ENCODE assay signal across 10 cellular contexts in the genomic region with DNA sequence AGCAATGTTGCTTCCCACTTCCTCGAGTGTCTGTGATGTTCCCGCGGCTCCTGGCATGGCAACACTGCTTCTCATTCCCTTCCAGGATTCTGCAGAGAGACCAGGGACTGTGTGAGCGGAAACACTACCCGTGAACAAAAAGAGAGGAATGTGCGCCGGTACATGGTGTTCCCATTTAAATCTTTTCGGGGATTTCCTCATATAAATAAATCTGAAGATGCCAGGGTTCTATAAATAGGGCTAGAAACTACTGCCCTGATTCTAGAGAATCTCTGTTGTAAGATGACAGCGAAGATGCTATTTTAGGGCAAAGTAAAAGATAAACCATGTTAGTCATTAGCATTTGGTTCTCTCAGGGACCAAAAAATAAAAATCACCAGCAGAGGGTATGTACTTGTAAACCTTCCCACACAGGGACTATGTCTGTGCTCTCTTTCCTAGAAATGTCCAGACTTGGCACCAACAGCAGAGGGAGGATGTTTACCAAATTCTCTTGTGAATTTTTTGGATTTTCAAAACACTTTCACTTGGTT.
DNase-seq lines count a peak whose midpoint lies in the region; ATAC-seq and TF ChIP-seq lines count a peak whose summit lies in the region.
"Had no signal": no experiment of that assay in that cellular context is flagged by ENCODE, and none has a peak within 500 bp of the region (broad histone marks: within the 10 kb centered on the region; RNA-seq: fewer than 3 reads in every experiment).

No MANE protein-coding gene starts in this region.

- no peaks in the 10 kb centered on the region for H3K27me3 Mint-ChIP-seq in activated T-cell treated with anti-CD3 and anti-CD28 coated beads, Interleukin-2, amount 50 U/mL, for 24 hours
- peaks cover 8% of the 10 kb centered on the region for H3K27me3 Mint-ChIP-seq in activated CD8-positive, alpha-beta T cell treated with anti-CD3 and anti-CD28 coated beads, Interleukin-2, amount 10 ng/mL, durations not matched to agents 7 days and 5 days (ENCODE audit: low read depth)

- H3K27ac ChIP-seq in osteoblast (ENCODE audit: low read depth, low read length) = no peak overlapping the region
- H3K27ac ChIP-seq in aorta (ENCODE audit: low read depth in 1 of 2, low read length in 2 of 2) = peak overlapping the region in 1 of 2 donors; percentile 65
- H3K27ac ChIP-seq: 22Rv1 had no signal

- H3K4me1 Mint-ChIP-seq in activated T-cell treated with anti-CD3 and anti-CD28 coated beads, Interleukin-2, amount 50 U/mL, for 24 hours (ENCODE audit: low read depth) = peaks cover 29% of the 10 kb centered on the region
- H3K4me1 Mint-ChIP-seq in activated CD8-positive, alpha-beta T cell treated with anti-CD3 and anti-CD28 coated beads, Interleukin-2, amount 10 ng/mL, durations not matched to agents 7 days and 5 days (ENCODE audit: low read depth) = peaks cover 63% of the 10 kb centered on the region

- H3K27me3 ChIP-seq in osteoblast (ENCODE audit: insufficient read depth, low read length) = no peaks in the 10 kb centered on the region
- no peaks in the 10 kb centered on the region for H3K27me3 ChIP-seq in aorta (ENCODE audit: control insufficient read depth in 1 of 2, insufficient read depth in 2 of 2, low read length in 1 of 2)

- H3K4me3 ChIP-seq in fibroblast of villous mesenchyme (ENCODE audit: low read depth, low read length) = no peak overlapping the region
- no peak overlapping the region for H3K4me3 ChIP-seq in osteoblast (ENCODE audit: insufficient read depth, low read length)
- no peak overlapping the region for H3K4me3 ChIP-seq in aorta (ENCODE audit: low read length in 2 of 2)

- H3K9me3 ChIP-seq in osteoblast (ENCODE audit: low read depth, low read length) = no peaks in the 10 kb centered on the region
- H3K9me3 ChIP-seq in aorta (ENCODE audit: control insufficient read depth, low read length) = no peaks in the 10 kb centered on the region

- DNase-seq in activated T-cell treated with anti-CD3 and anti-CD28 coated beads, Interleukin-2, amount 50 U/mL, for 24 hours = peak; percentile 21
- no peak for DNase-seq in activated T-cell treated with anti-CD3 and anti-CD28 coated beads, Interleukin-2, amount 50 U/mL, for 48 hours
- DNase-seq in fibroblast of villous mesenchyme (ENCODE audit: low read depth) = peak; percentile 91
- peak; percentile 91 for DNase-seq in osteoblast (ENCODE audit: insufficient read length, low spot score, missing footprints)
- DNase-seq in aorta = peak; percentile 73 to 88
- no peak for DNase-seq in GM10266 (ENCODE audit: extremely low spot score)
- no peak for DNase-seq in activated CD8-positive, alpha-beta T cell treated with anti-CD3 and anti-CD28 coated beads, Interleukin-2, amount 10 ng/mL, durations not matched to agents 7 days and 5 days

- H2AFZ ChIP-seq in osteoblast (ENCODE audit: low read length) = no peak overlapping the region

- peak overlapping the region; percentile 21 for H3K4me2 ChIP-seq in osteoblast (ENCODE audit: insufficient read depth, low read length)

- CTCF ChIA-PET in activated CD8-positive, alpha-beta T cell treated with anti-CD3 and anti-CD28 coated beads, Interleukin-2, amount 10 ng/mL, durations not matched to agents 7 days and 5 days (lab: Charles Lee) = interaction anchor here (1.3 kb wide), 1 partner anchor 25 kb away, joined by 4 read pairs; no protein-coding TSS in a partner anchor

- WGBS in aorta, 2 donors = 4 to 5% methylated on average over 9 of the region's 9 CpGs

- H3K36me3 ChIP-seq in osteoblast (ENCODE audit: insufficient read depth, low read length) (peaks cover 4% of the 10 kb centered on the region), aorta (ENCODE audit: control insufficient read depth in 1 of 2, insufficient read depth in 2 of 2, low read length in 1 of 2) (no peaks in the 10 kb centered on the region)

- TF ChIP-seq CTCF in fibroblast of villous mesenchyme (IDR thresholded peaks at IDR 0.05; ENCODE audit: insufficient read depth, low read depth, low read length) = peak; percentile 28
- TF ChIP-seq CTCF in osteoblast (IDR thresholded peaks at IDR 0.05; ENCODE audit: extremely low read depth, low read depth, low read length) = no peak
- TF ChIP-seq CTCF in GM10266 (IDR thresholded peaks at IDR 0.05; ENCODE audit: control insufficient read depth, insufficient read depth, low read depth, missing control alignments) = no peak

- ATAC-seq in aorta (ENCODE audit: low FRiP score) = peak; percentile 76
- no peak for ATAC-seq in GM18520 (IDR thresholded peaks at IDR 0.05; ENCODE audit: unreplicated experiment)
- ATAC-seq in activated CD8-positive, alpha-beta T cell treated with anti-CD3 and anti-CD28 coated beads, Interleukin-2, amount 10 ng/mL, durations not matched to agents 7 days and 5 days = no peak
- ATAC-seq: stimulated activated effector memory CD8-positive, alpha-beta T cell treated with anti-CD3 and anti-CD28 coated beads, Interleukin-12 subunit alpha, Interleukin-12 subunit beta, amount 100 ng/mL, for 72 hours had no signal

- H3K4me1 ChIP-seq in osteoblast (ENCODE audit: insufficient read depth, low read length) (peaks cover 32% of the 10 kb centered on the region), aorta (ENCODE audit: control insufficient read depth in 1 of 2, insufficient read depth in 2 of 2, low read length in 2 of 2) (peaks cover 7 to 9% of the 10 kb centered on the region in 2 donors)

- intact Hi-C loops in aorta (cut with DNase I) = loop anchor here (5.0 kb wide), 3 partner anchors 35 to 70 kb away; no protein-coding TSS in a partner anchor

- H3K36me3 Mint-ChIP-seq in activated T-cell treated with anti-CD3 and anti-CD28 coated beads, Interleukin-2, amount 50 U/mL, for 24 hours (ENCODE audit: low read depth) = no peaks in the 10 kb centered on the region
- peaks cover 4% of the 10 kb centered on the region for H3K36me3 Mint-ChIP-seq in activated CD8-positive, alpha-beta T cell treated with anti-CD3 and anti-CD28 coated beads, Interleukin-2, amount 10 ng/mL, durations not matched to agents 7 days and 5 days (ENCODE audit: low read depth)

- POLR2A ChIA-PET in activated CD8-positive, alpha-beta T cell treated with anti-CD3 and anti-CD28 coated beads, Interleukin-2, amount 10 ng/mL, durations not matched to agents 7 days and 5 days (lab: Charles Lee) = no interaction called here

- H4K20me1 ChIP-seq in osteoblast (ENCODE audit: insufficient read depth, low read length) = peaks cover 56% of the 10 kb centered on the region

- H3K9me3 Mint-ChIP-seq in activated T-cell treated with anti-CD3 and anti-CD28 coated beads, Interleukin-2, amount 50 U/mL, for 24 hours = no peaks in the 10 kb centered on the region
- no peaks in the 10 kb centered on the region for H3K9me3 Mint-ChIP-seq in activated CD8-positive, alpha-beta T cell treated with anti-CD3 and anti-CD28 coated beads, Interleukin-2, amount 10 ng/mL, durations not matched to agents 7 days and 5 days (ENCODE audit: insufficient read depth)
- H3K9me3 Mint-ChIP-seq: stimulated activated effector memory CD8-positive, alpha-beta T cell treated with anti-CD3 and anti-CD28 coated beads, Interleukin-12 subunit alpha, Interleukin-12 subunit beta, amount 100 ng/mL, for 72 hours had no signal

- no peak overlapping the region for H3K4me3 Mint-ChIP-seq in activated T-cell treated with anti-CD3 and anti-CD28 coated beads, Interleukin-2, amount 50 U/mL, for 24 hours
- H3K4me3 Mint-ChIP-seq in activated CD8-positive, alpha-beta T cell treated with anti-CD3 and anti-CD28 coated beads, Interleukin-2, amount 10 ng/mL, durations not matched to agents 7 days and 5 days = no peak overlapping the region
- H3K4me3 Mint-ChIP-seq: stimulated activated effector memory CD8-positive, alpha-beta T cell treated with anti-CD3 and anti-CD28 coated beads, Interleukin-12 subunit alpha, Interleukin-12 subunit beta, amount 100 ng/mL, for 72 hours had no signal

- H3K27ac Mint-ChIP-seq in activated T-cell treated with anti-CD3 and anti-CD28 coated beads, Interleukin-2, amount 50 U/mL, for 24 hours = no peak overlapping the region
- no peak overlapping the region for H3K27ac Mint-ChIP-seq in activated CD8-positive, alpha-beta T cell treated with anti-CD3 and anti-CD28 coated beads, Interleukin-2, amount 10 ng/mL, durations not matched to agents 7 days and 5 days
- H3K27ac Mint-ChIP-seq: stimulated activated effector memory CD8-positive, alpha-beta T cell treated with anti-CD3 and anti-CD28 coated beads, Interleukin-12 subunit alpha, Interleukin-12 subunit beta, amount 100 ng/mL, for 72 hours had no signal

- H3K79me2 ChIP-seq in osteoblast (ENCODE audit: insufficient read depth, low read length) = peaks cover 10% of the 10 kb centered on the region

Comparison
In these comparisons a context has a peak if more than half of its experiments do, and no peak if none do; other contexts are left out.
1. DNase-seq: peak in activated T-cell treated with anti-CD3 and anti-CD28 coated beads, Interleukin-2, amount 50 U/mL, for 24 hours (single experiment), fibroblast of villous mesenchyme (single experiment), osteoblast (single experiment) and aorta (2 of 2); none in activated T-cell treated with anti-CD3 and anti-CD28 coated beads, Interleukin-2, amount 50 U/mL, for 48 hours (0 of 2), GM10266 (single experiment) and activated CD8-positive, alpha-beta T cell treated with anti-CD3 and anti-CD28 coated beads, Interleukin-2, amount 10 ng/mL, durations not matched to agents 7 days and 5 days (single experiment).